Comparison of ENCODE assay signal across 8 cellular contexts in the genomic region with DNA sequence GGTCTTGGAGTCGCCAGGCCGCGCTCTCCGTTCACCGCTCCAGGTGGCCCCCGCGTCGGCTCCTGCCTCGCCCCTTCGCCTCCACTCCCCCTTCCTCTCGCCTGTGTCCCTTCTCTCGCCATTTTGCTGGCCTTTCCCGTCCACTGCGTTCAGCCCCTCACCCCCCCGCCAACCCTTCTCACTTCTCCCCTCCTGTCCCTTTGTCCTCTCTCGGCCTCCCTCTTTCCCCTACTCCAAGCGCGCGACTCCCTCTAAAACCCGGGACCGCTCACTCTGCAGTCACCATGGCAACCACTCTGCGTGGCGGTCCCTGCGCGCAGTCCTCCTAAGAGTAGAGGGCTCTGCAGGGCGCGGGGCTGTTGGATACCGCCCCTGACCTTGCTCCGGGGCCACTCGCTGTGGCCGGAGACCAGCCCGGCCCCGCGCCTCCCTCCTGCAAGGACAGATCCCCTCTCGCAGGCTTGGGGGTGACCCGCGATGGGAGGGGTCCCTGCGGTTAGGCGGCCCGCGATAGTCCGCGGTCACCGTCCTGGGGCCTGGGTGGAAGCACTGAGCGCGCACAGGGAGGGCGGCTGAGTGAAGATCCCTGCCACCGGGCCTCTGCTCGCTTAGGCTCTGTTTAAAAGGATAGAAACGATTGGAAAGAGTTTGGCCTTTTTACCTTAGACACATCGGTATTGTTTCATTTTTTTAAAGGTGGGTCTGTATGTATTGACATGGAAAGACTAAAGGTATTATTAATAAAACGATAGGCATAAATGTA. TPM values are rescaled to one million over a fixed set of nuclear protein-coding genes. Genes with fewer than 3 reads are reported as not detected.
DNase-seq lines count a peak whose midpoint lies in the region; ATAC-seq, FAIRE-seq and TF ChIP-seq lines count a peak whose summit lies in the region.

No MANE protein-coding gene starts in this region.

- H3K36me3 ChIP-seq in HAP-1 (replicated peaks) (no peaks in the 10 kb centered on the region; the same call in 1 of the 2 replicates), Panc1 (ENCODE audit: control insufficient read depth, insufficient read depth, low read length) (peaks cover 2% of the 10 kb centered on the region; the same call in 1 of the 2 replicates), ascending aorta (no peaks in the 10 kb centered on the region), hepatocyte (replicated peaks; ENCODE audit: insufficient read depth, low read depth) (no peaks in the 10 kb centered on the region)

- peak; percentile 63 for DNase-seq in A549 (ENCODE audit: low read depth in 1 of 2, low spot score in 1 of 2)
- DNase-seq in HAP-1 (ENCODE audit: low spot score in 2 of 2) = peak; percentile 48 to 84
- no peak for DNase-seq in Panc1 (ENCODE audit: low read depth, low spot score)
- peak in 1 of 2 donors; percentile 74 for DNase-seq in ascending aorta (ENCODE audit: low spot score in 2 of 2)
- peak; percentile 71 for DNase-seq in hepatocyte (ENCODE audit: low spot score)
- no peak for DNase-seq in retinal pigment epithelial cell (ENCODE audit: low read depth)
- DNase-seq in D721Med (ENCODE audit: insufficient read length, low spot score) = no peak

- H3K79me2 ChIP-seq in hepatocyte = peaks cover 27% of the 10 kb centered on the region

- intact Hi-C loops in Panc1 (cut with micrococcal nuclease; ENCODE audit: unreplicated experiment) (no loop called here), ascending aorta (cut with DNase I) (loop anchor here (5.0 kb wide), 1 partner anchor 65 kb away; a partner anchor contains a TSS)

- CTCF ChIA-PET in A549 (lab: Yijun Ruan, JAX) (interaction anchor here (1.2 kb wide), 2 partner anchors 30 to 45 kb away, joined by 3 to 4 read pairs; no protein-coding TSS in a partner anchor), Panc1 (lab: Charles Lee) (interaction anchor here (0.6 kb wide), 1 partner anchor 17 kb away, joined by 3 read pairs; no protein-coding TSS in a partner anchor)

- no TSS peak for BruUV-seq in Panc1 (replicated peaks; lab: Mats Ljungman, UMichigan)

- in situ Hi-C loops in HAP-1 (cut with MboI; ENCODE audit: low sequenced_read_pairs) (no loop called here), Panc1 (cut with HindIII; ENCODE audit: low pct_unique_long_range_greater_than_20kb, low sequenced_read_pairs) (no loop called here)

- H3K9me3 ChIP-seq in A549 (no peaks in the 10 kb centered on the region), HAP-1 (no peaks in the 10 kb centered on the region), Panc1 (ENCODE audit: control insufficient read depth, insufficient read depth, low read depth, low read length) (no peaks in the 10 kb centered on the region), ascending aorta (no peaks in the 10 kb centered on the region), hepatocyte (ENCODE audit: low read depth) (no peaks in the 10 kb centered on the region)

- 3% methylated on average over 37 of the region's 52 CpGs for WGBS in A549 (ENCODE audit: missing lambda C conversion rate)
- 2% methylated on average over 45 of the region's 52 CpGs for WGBS in hepatocyte (ENCODE audit: low lambda C conversion rate, missing lambda C conversion rate)

- TF ChIP-seq RAD21 in A549 (conservative IDR thresholded peaks at IDR 0.05 in 1 of 2, IDR thresholded peaks at IDR 0.05 in 1 of 2) = no peak

- peaks cover 19% of the 10 kb centered on the region for H4K20me1 ChIP-seq in hepatocyte (ENCODE audit: insufficient read depth, poor library complexity, severe bottlenecking)

- no peaks in the 10 kb centered on the region for H3K9me2 ChIP-seq in hepatocyte (replicated peaks; ENCODE audit: insufficient read depth)

- H3K4me1 ChIP-seq in A549 (peaks cover 8% of the 10 kb centered on the region), HAP-1 (peaks cover 6% of the 10 kb centered on the region), Panc1 (ENCODE audit: control insufficient read depth, insufficient read depth, low read length) (peaks cover 19% of the 10 kb centered on the region), ascending aorta (peaks cover 4 to 9% of the 10 kb centered on the region in 2 donors), hepatocyte (ENCODE audit: insufficient read depth) (no peaks in the 10 kb centered on the region)

- H3K27ac ChIP-seq in A549 (peak overlapping the region; percentile 83 to 93), Panc1 (ENCODE audit: low read length) (peak overlapping the region; percentile 72), ascending aorta (peak overlapping the region; percentile 91 to 95), hepatocyte (peak overlapping the region; percentile 100)

- FAIRE-seq in A549 (lab: Jason Lieb, UNC) (no peak), D721Med (lab: Jason Lieb, UNC) (no peak)

- no peak for TF ChIP-seq CTCF in A549 (IDR thresholded peaks at IDR 0.05)
- no peak for TF ChIP-seq CTCF in Panc1 (IDR thresholded peaks at IDR 0.05)
- TF ChIP-seq CTCF in ascending aorta (IDR thresholded peaks at IDR 0.05) = no peak
- TF ChIP-seq CTCF in hepatocyte (IDR thresholded peaks at IDR 0.05; ENCODE audit: poor library complexity) = no peak
- TF ChIP-seq CTCF in retinal pigment epithelial cell (conservative IDR thresholded peaks at IDR 0.05; ENCODE audit: low read depth, low read length) = no peak
- TF ChIP-seq CTCF in D721Med (IDR thresholded peaks at IDR 0.05; ENCODE audit: insufficient read depth, missing control alignments) = no peak

- H3K4me3 ChIP-seq in A549 (peak overlapping the region; percentile 89), HAP-1 (peak overlapping the region; percentile 72), Panc1 (ENCODE audit: low read depth in 2 of 2, low read length in 2 of 2) (peak overlapping the region; percentile 73 to 79), ascending aorta (peak overlapping the region; percentile 91 to 98), hepatocyte (peak overlapping the region; percentile 90), retinal pigment epithelial cell (ENCODE audit: low read length) (peak overlapping the region; percentile 82)

- H3K4me2 ChIP-seq in A549 (peak overlapping the region; percentile 91), hepatocyte (peak overlapping the region; percentile 100)

- peak; percentile 31; the same call in 1 of the 2 replicates for TF ChIP-seq POLR2A in A549 (IDR thresholded peaks at IDR 0.05; ENCODE audit: low read length)

- ATAC-seq in A549 (peak; percentile 47 to 73), Panc1 (peak; percentile 52), HG02885 (IDR thresholded peaks at IDR 0.05; ENCODE audit: poor library complexity, unreplicated experiment) (no peak)

- H3K27me3 ChIP-seq in HAP-1 (ENCODE audit: low read depth) (no peaks in the 10 kb centered on the region), Panc1 (ENCODE audit: control insufficient read depth, insufficient read depth, low read length) (no peaks in the 10 kb centered on the region), ascending aorta (no peaks in the 10 kb centered on the region), hepatocyte (no peaks in the 10 kb centered on the region)

- POLR2A ChIA-PET in A549 (lab: Yijun Ruan, JAX) (no interaction called here), Panc1 (lab: Charles Lee) (interaction anchor here (0.6 kb wide), 1 partner anchor 30 kb away, joined by 6 read pairs; no protein-coding TSS in a partner anchor)

- TF ChIP-seq EP300 in A549 (IDR thresholded peaks at IDR 0.05) = no peak

- H2AFZ ChIP-seq in hepatocyte = peak overlapping the region; percentile 99

TF ChIP-seq in A549, 52 proteins besides CTCF, POLR2A, EP300 and RAD21:
- peak; percentile 70; the same call in 1 of the 2 replicates for TF ChIP-seq TFCP2L1 (CRISPR knock-in tag; IDR thresholded peaks at IDR 0.05)
- no peak for TF ChIP-seq NFE2L2 (conservative IDR thresholded peaks at IDR 0.05; ENCODE audit: low read length)
- no peak for TF ChIP-seq CHD2 (IDR thresholded peaks at IDR 0.05; ENCODE audit: low read length, partially characterized antibody)
- TF ChIP-seq, protein P1, sequence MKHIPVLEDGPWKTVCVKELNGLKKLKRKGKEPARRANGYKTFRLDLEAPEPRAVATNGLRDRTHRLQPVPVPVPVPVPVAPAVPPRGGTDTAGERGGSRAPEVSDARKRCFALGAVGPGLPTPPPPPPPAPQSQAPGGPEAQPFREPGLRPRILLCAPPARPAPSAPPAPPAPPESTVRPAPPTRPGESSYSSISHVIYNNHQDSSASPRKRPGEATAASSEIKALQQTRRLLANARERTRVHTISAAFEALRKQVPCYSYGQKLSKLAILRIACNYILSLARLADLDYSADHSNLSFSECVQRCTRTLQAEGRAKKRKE (CRISPR knock-in tag; IDR thresholded peaks at IDR 0.05; ENCODE audit: low read depth) = no peak
- TF ChIP-seq NPAS2 (CRISPR knock-in tag; IDR thresholded peaks at IDR 0.05; ENCODE audit: borderline replicate concordance) = no peak
- TF ChIP-seq ESRRA (IDR thresholded peaks at IDR 0.05; ENCODE audit: borderline replicate concordance, low read length) = no peak
TF ChIP-seq in A549: peak in this region for 1.

RNA-seq across cellular contexts. Expression of a gene that starts 0.5 kb away (rescaled TPM):
- polyA plus RNA-seq in A549 (2011; rRNA removed) (4.3 and 5.9 TPM in 2 replicates), A549 (2017; fragmentation: RNase III; extraction: RNeasy Plus Mini Kit Qiagen cat#74134 plus additional on column Dnase treatment) (8.2 to 12.6 TPM (median 11.3 TPM) in 3 replicates), hepatocyte (4.7 and 7.6 TPM in 2 replicates)
- 5.2 and 5.8 TPM in 2 replicates for polyA plus RNA-seq in A549 (2012; cell fraction: cytosol; rRNA removed)
- polyA plus RNA-seq in A549 (2012; cell fraction: nucleus; rRNA removed) = 15.3 and 16.1 TPM in 2 replicates
- polyA minus RNA-seq in A549 (2011; rRNA and poly(A)+ RNA removed) = 5.4 and 9.5 TPM in 2 replicates
- total RNA-seq in Panc1 (2021; ENCODE audit: unreplicated experiment) (18.0 TPM), ascending aorta (5.4 TPM), hepatocyte (2.2 and 3.0 TPM in 2 replicates)
- polyA plus RNA-seq in Panc1 (2012; ENCODE audit: insufficient read length) = 21.4 TPM

RNA-seq across cellular contexts. Expression of a gene that starts 1.2 kb away (rescaled TPM):
- polyA plus RNA-seq in A549 (2011; rRNA removed) (8.9 and 12.9 TPM in 2 replicates), A549 (2017; fragmentation: RNase III; extraction: RNeasy Plus Mini Kit Qiagen cat#74134 plus additional on column Dnase treatment) (11.5 to 12.5 TPM (median 12.3 TPM) in 3 replicates), hepatocyte (19.5 and 24.5 TPM in 2 replicates)
- polyA plus RNA-seq in A549 (2012; cell fraction: cytosol; rRNA removed) = 5.8 and 7.4 TPM in 2 replicates
- polyA plus RNA-seq in A549 (2012; cell fraction: nucleus; rRNA removed) = 13.9 and 15.8 TPM in 2 replicates
- 22.2 and 28.2 TPM in 2 replicates for polyA minus RNA-seq in A549 (2011; rRNA and poly(A)+ RNA removed)
- total RNA-seq in Panc1 (2021; ENCODE audit: unreplicated experiment) (41.6 TPM), ascending aorta (55.6 TPM), hepatocyte (28.8 and 38.1 TPM in 2 replicates)
- 49.2 TPM for polyA plus RNA-seq in Panc1 (2012; ENCODE audit: insufficient read length)

Comparison
In these comparisons a context has a peak if more than half of its experiments do, and no peak if none do; other contexts are left out.
1. DNase-seq: peak in A549 (2 of 2), HAP-1 (2 of 2) and hepatocyte (single experiment); none in Panc1 (single experiment), retinal pigment epithelial cell (single experiment) and D721Med (single experiment).
2. Peak in every context shown above with its lines, with median percentiles within 50 percentile points of each other: H3K27ac ChIP-seq and H3K4me3 ChIP-seq.